In the genomic region with DNA sequence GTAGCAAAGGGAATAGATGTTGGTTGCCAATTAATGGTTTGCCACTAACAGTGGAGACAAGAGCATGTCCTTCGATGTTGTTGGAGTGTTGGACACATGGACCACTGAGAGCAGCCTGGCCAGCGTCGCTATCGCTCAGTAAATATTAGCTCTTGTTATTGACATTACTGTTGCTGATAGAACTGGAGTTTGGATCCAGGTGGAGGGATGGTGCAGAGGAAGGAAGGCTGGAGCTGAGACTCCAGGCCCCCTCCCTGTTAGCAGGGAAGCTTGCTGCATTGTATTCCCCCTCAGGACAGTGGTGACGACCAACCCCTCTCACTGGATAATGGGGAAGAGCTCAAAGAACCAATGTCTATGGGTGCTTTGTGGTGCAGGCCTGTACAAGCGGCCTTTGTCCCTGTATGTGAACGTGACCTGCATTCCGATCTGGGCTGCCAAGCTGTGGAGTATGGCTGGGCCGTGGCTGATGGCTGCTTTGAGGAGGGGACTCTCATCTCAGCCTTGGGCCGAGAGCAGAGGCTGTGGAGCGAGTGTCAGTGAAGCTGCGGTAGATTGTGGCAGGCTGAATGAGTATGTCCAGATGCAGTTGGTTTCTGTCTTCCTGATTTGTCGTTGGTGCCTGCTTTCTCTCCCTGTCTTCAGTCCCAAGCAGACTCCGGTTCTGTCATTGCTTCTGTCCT, we compare ENCODE assay signal across 10 cellular contexts. TPM values are rescaled to one million over a fixed set of nuclear protein-coding genes. Genes with fewer than 3 reads are reported as not detected.
DNase-seq lines count a peak whose midpoint lies in the region; ATAC-seq and TF ChIP-seq lines count a peak whose summit lies in the region.
"Had no signal": no experiment of that assay in that cellular context is flagged by ENCODE, and none has a peak within 500 bp of the region (broad histone marks: within the 10 kb centered on the region; RNA-seq: fewer than 3 reads in every experiment).

No MANE protein-coding gene starts in this region.

- 71 to 84% methylated on average over 8 to 9 of the region's 14 CpGs for WGBS in gastroesophageal sphincter (ENCODE audit: low coverage in 1 of 2), 2 donors

- no peaks in the 10 kb centered on the region for H3K27me3 Mint-ChIP-seq in chondrocyte (ENCODE audit: low read depth)
- H3K27me3 Mint-ChIP-seq: stimulated activated naive CD8-positive, alpha-beta T cell treated with anti-CD3 and anti-CD28 coated beads, Interleukin-15, Interleukin-2, amounts not matched to agents 100 ng/mL and 50 ng/mL, for 24 hours had no signal

- DNase-seq in NCI-H146 treated with DMSO at 0.1 percent for 48 hours (lab: John Stamatoyannopoulos, UW; ENCODE audit: unreplicated experiment) (peak; percentile 13), chondrocyte (ENCODE audit: low spot score) (no peak), NCI-H1417 treated with DMSO at 0.1 percent for 48 hours (lab: John Stamatoyannopoulos, UW) (no peak), NCI-H2107 (lab: John Stamatoyannopoulos, UW) (no peak)
- DNase-seq: stimulated activated CD4-positive, alpha-beta T cell treated with anti-CD3 and anti-CD28 coated beads, Interleukin-15, amount 100 ng/mL, for 24 hours had no signal

- peaks cover 24 to 84% (median 51%) of the 10 kb centered on the region in 10 experiments for H3K4me1 ChIP-seq in BLaER1 treated with 17β-estradiol and CSF1 and Interleukin-3, amounts not matched to agents 10 nM and 100 nM
- H3K4me1 ChIP-seq in duodenal mucosa (ENCODE audit: control insufficient read depth in 1 of 2, insufficient read depth in 2 of 2, low read length in 2 of 2): peaks cover 21 to 45% of the 10 kb centered on the region in 2 donors
- peaks cover 69% of the 10 kb centered on the region for H3K4me1 ChIP-seq in mucosa of stomach (ENCODE audit: control insufficient read depth, insufficient read depth, low read length)
- H3K4me1 ChIP-seq in gastroesophageal sphincter: peaks cover 0 to 89% (median 22%) of the 10 kb centered on the region in 3 donors

- H3K4me1 Mint-ChIP-seq in chondrocyte (ENCODE audit: low read depth): peaks cover 22% of the 10 kb centered on the region

- no peaks in the 10 kb centered on the region for H3K27me3 ChIP-seq in BLaER1 treated with 17β-estradiol and CSF1 and Interleukin-3, amounts not matched to agents 10 nM and 100 nM
- no peaks in the 10 kb centered on the region for H3K27me3 ChIP-seq in duodenal mucosa (ENCODE audit: control insufficient read depth in 1 of 2, insufficient read depth in 2 of 2, low read length in 2 of 2)
- no peaks in the 10 kb centered on the region for H3K27me3 ChIP-seq in mucosa of stomach (ENCODE audit: control insufficient read depth, insufficient read depth, low read length)
- H3K27me3 ChIP-seq in gastroesophageal sphincter: no peaks in the 10 kb centered on the region

- no peaks in the 10 kb centered on the region for H3K9me3 ChIP-seq in BLaER1 treated with 17β-estradiol and CSF1 and Interleukin-3, amounts not matched to agents 10 nM and 100 nM (replicated peaks in 1 of 11)
- no peaks in the 10 kb centered on the region for H3K9me3 ChIP-seq in duodenal mucosa (ENCODE audit: control insufficient read depth in 1 of 2, low read length in 2 of 2)
- H3K9me3 ChIP-seq in mucosa of stomach (ENCODE audit: control insufficient read depth, low read length): no peaks in the 10 kb centered on the region
- no peaks in the 10 kb centered on the region for H3K9me3 ChIP-seq in gastroesophageal sphincter

- H3K9ac ChIP-seq in BLaER1 treated with 17β-estradiol and CSF1 and Interleukin-3, amounts not matched to agents 10 nM and 100 nM: peak overlapping the region; percentile 32 to 64 (median 59); a peak in 19 of 22 replicates
- peak overlapping the region; percentile 8 to 33 for H3K9ac ChIP-seq in duodenal mucosa (ENCODE audit: low read depth in 1 of 2, low read length in 2 of 2)
- peak overlapping the region; percentile 51 for H3K9ac ChIP-seq in mucosa of stomach (ENCODE audit: low read length)

- peak overlapping the region in 10 of 11 experiments; percentile 22 to 79 (median 69); a peak in 18 of 22 replicates for H3K27ac ChIP-seq in BLaER1 treated with 17β-estradiol and CSF1 and Interleukin-3, amounts not matched to agents 10 nM and 100 nM
- H3K27ac ChIP-seq in duodenal mucosa (ENCODE audit: low read depth, low read length): peak overlapping the region; percentile 59
- no peak overlapping the region for H3K27ac ChIP-seq in gastroesophageal sphincter

- H3K4me3 ChIP-seq in BLaER1 treated with 17β-estradiol and CSF1 and Interleukin-3, amounts not matched to agents 10 nM and 100 nM: no peak overlapping the region
- H3K4me3 ChIP-seq in duodenal mucosa (ENCODE audit: low read depth in 1 of 2, low read length in 2 of 2): peak overlapping the region in 1 of 2 donors; percentile 50
- peak overlapping the region; percentile 7 for H3K4me3 ChIP-seq in mucosa of stomach (ENCODE audit: low read length)
- no peak overlapping the region for H3K4me3 ChIP-seq in gastroesophageal sphincter

- peak overlapping the region; percentile 52 to 89 (median 75); a peak in 20 of 22 replicates for H3K4me2 ChIP-seq in BLaER1 treated with 17β-estradiol and CSF1 and Interleukin-3, amounts not matched to agents 10 nM and 100 nM

- TF ChIP-seq CTCF in chondrocyte (IDR thresholded peaks at IDR 0.05) (no peak), gastroesophageal sphincter (IDR thresholded peaks at IDR 0.05) (no peak)

- peaks cover 12% of the 10 kb centered on the region for H3K36me3 Mint-ChIP-seq in chondrocyte (ENCODE audit: low read depth)

- TF ChIP-seq POLR2A in gastroesophageal sphincter (IDR thresholded peaks at IDR 0.05): no peak

- H3K9me3 Mint-ChIP-seq in chondrocyte (ENCODE audit: low read depth): no peaks in the 10 kb centered on the region
- H3K9me3 Mint-ChIP-seq: stimulated activated naive CD8-positive, alpha-beta T cell treated with anti-CD3 and anti-CD28 coated beads, Interleukin-15, Interleukin-2, amounts not matched to agents 100 ng/mL and 50 ng/mL, for 24 hours had no signal

- peaks cover 78 to 87% (median 83%) of the 10 kb centered on the region in 11 experiments for H3K36me3 ChIP-seq in BLaER1 treated with 17β-estradiol and CSF1 and Interleukin-3, amounts not matched to agents 10 nM and 100 nM
- peaks cover 10 to 48% of the 10 kb centered on the region in 2 donors for H3K36me3 ChIP-seq in duodenal mucosa (ENCODE audit: control insufficient read depth in 1 of 2, insufficient read depth in 2 of 2, low read length in 2 of 2)
- H3K36me3 ChIP-seq in mucosa of stomach (ENCODE audit: control insufficient read depth, insufficient read depth, low read length): no peaks in the 10 kb centered on the region
- H3K36me3 ChIP-seq in gastroesophageal sphincter: peaks cover 0 to 62% of the 10 kb centered on the region in 2 donors

- H4K20me1 ChIP-seq in BLaER1 treated with 17β-estradiol and CSF1 and Interleukin-3, amounts not matched to agents 10 nM and 100 nM: peaks cover 86 to 100% (median 99%) of the 10 kb centered on the region in 11 experiments

- no peak for TF ChIP-seq EP300 in gastroesophageal sphincter (IDR thresholded peaks at IDR 0.05)

- H3K4me3 Mint-ChIP-seq in chondrocyte (ENCODE audit: unreplicated experiment): no peak overlapping the region
- H3K4me3 Mint-ChIP-seq: stimulated activated naive CD8-positive, alpha-beta T cell treated with anti-CD3 and anti-CD28 coated beads, Interleukin-15, Interleukin-2, amounts not matched to agents 100 ng/mL and 50 ng/mL, for 24 hours had no signal

- ATAC-seq in gastroesophageal sphincter: no peak

- H3K27ac Mint-ChIP-seq in chondrocyte (ENCODE audit: unreplicated experiment): no peak overlapping the region
- H3K27ac Mint-ChIP-seq: stimulated activated naive CD8-positive, alpha-beta T cell treated with anti-CD3 and anti-CD28 coated beads, Interleukin-15, Interleukin-2, amounts not matched to agents 100 ng/mL and 50 ng/mL, for 24 hours had no signal

RNA-seq across cellular contexts. Expression of gene CLASRP, which starts 7.0 kb away (rescaled TPM):
- total RNA-seq in chondrocyte (43.4 to 63.6 TPM (median 49.1 TPM) in 3 replicates), gastroesophageal sphincter (10 to 100 TPM; 33.6 to 82.5 (median 54.7) TPM)

RNA-seq across cellular contexts. Expression of gene ZNF296, which starts 30.5 kb away (rescaled TPM):
- total RNA-seq in chondrocyte: 0.12 to 0.58 TPM (median 0.49 TPM) in 3 replicates
- under 1 TPM in 1 of 4 donors, not detected in 3; 0.50 TPM for total RNA-seq in gastroesophageal sphincter

RNA-seq across cellular contexts. Expression of gene GEMIN7, which starts 33.2 kb away (rescaled TPM):
- total RNA-seq in chondrocyte (14.7 to 21.7 TPM (median 17.8 TPM) in 3 replicates), gastroesophageal sphincter (10 to 100 TPM in 3 of 4 donors, 1 to 10 TPM in 1; 6.4 to 17.6 (median 14.8) TPM)

RNA-seq across cellular contexts. Expression of gene RELB, which starts 44.5 kb away (rescaled TPM):
- total RNA-seq in chondrocyte (7.4 to 11.0 TPM (median 9.8 TPM) in 3 replicates), gastroesophageal sphincter (1 to 10 TPM; 4.0 to 9.2 (median 6.0) TPM)

RNA-seq across cellular contexts. Expression of gene PPP1R37, which starts 47.2 kb away (rescaled TPM):
- 23.9 to 30.2 TPM (median 24.0 TPM) in 3 replicates for total RNA-seq in chondrocyte
- total RNA-seq in gastroesophageal sphincter: 10 to 100 TPM; 22.6 to 51.4 (median 24.6) TPM

Comparison
In these comparisons a context has a peak if more than half of its experiments do, and no peak if none do; other contexts are left out.
1. H3K27ac ChIP-seq: peak in BLaER1 treated with 17β-estradiol and CSF1 and Interleukin-3, amounts not matched to agents 10 nM and 100 nM (10 of 11) and duodenal mucosa (single experiment); none in gastroesophageal sphincter (0 of 4).
2. Peak in every context shown above with its lines, with median percentiles within 50 percentile points of each other: H3K9ac ChIP-seq.